Comparison of ENCODE assay signal across 18 cellular contexts in genomic region chr5:36055984-36056383, GRCh38. TPM values are rescaled to one million over a fixed set of nuclear protein-coding genes. Genes with fewer than 3 reads are reported as not detected.
DNase-seq lines count a peak whose midpoint lies in the region; ATAC-seq and TF ChIP-seq lines count a peak whose summit lies in the region.
"Had no signal": no experiment of that assay in that cellular context is flagged by ENCODE, and none has a peak within 500 bp of the region (broad histone marks: within the 10 kb centered on the region; RNA-seq: fewer than 3 reads in every experiment).

No MANE protein-coding gene starts in this region.

- no peaks in the 10 kb centered on the region for H3K9me2 ChIP-seq in Loucy (replicated peaks; ENCODE audit: low read depth, low read length)

- no peak overlapping the region for H2BK15ac ChIP-seq in mesendoderm (replicated peaks; ENCODE audit: low read depth)

- H3K27me3 ChIP-seq in A673 (replicated peaks; ENCODE audit: insufficient read depth, low read depth, low read length, poor library complexity) (no peaks in the 10 kb centered on the region), Loucy (ENCODE audit: insufficient read depth, low read length, poor library complexity, severe bottlenecking) (no peaks in the 10 kb centered on the region), esophagus squamous epithelium (peaks cover 0 to 4% (median 0%) of the 10 kb centered on the region in 4 donors), mesendoderm (ENCODE audit: insufficient read depth, low read length, poor library complexity) (no peaks in the 10 kb centered on the region)
- no peaks in the 10 kb centered on the region for H3K27me3 ChIP-seq in BLaER1 treated with 17β-estradiol and CSF1 and Interleukin-3, amounts not matched to agents 10 nM and 100 nM
- H3K27me3 ChIP-seq: BE2C had no signal

- peaks cover 14% of the 10 kb centered on the region for H3F3A ChIP-seq in Loucy (ENCODE audit: low read depth)

- H2AK5ac ChIP-seq in mesendoderm (ENCODE audit: low read length), result no peak overlapping the region

- no peaks in the 10 kb centered on the region for H3K27me3 Mint-ChIP-seq in endothelial cell (ENCODE audit: unreplicated experiment)

- H2BK5ac ChIP-seq in mesendoderm (ENCODE audit: low read length), result no peak overlapping the region

- POLR2A ChIA-PET in A673 (lab: Charles Lee; ENCODE audit: low non-redundant PET), result interaction anchor here (0.9 kb wide), 1 partner anchor 10 kb away, joined by 3 read pairs; no protein-coding TSS in a partner anchor

- H3K79me1 ChIP-seq in mesendoderm (ENCODE audit: low read length), result no peaks in the 10 kb centered on the region

- no peak overlapping the region for H3K18ac ChIP-seq in mesendoderm (ENCODE audit: low read length)

- peaks cover 28% of the 10 kb centered on the region for H3K4me1 Mint-ChIP-seq in endothelial cell (ENCODE audit: unreplicated experiment)

- H3K79me2 ChIP-seq in Loucy (ENCODE audit: insufficient read depth, low read length), result no peaks in the 10 kb centered on the region
- no peaks in the 10 kb centered on the region for H3K79me2 ChIP-seq in mesendoderm (ENCODE audit: control insufficient read depth, insufficient read depth, low read length)

- no peak for ATAC-seq in GM19328 (IDR thresholded peaks at IDR 0.05; ENCODE audit: unreplicated experiment)

- no peaks in the 10 kb centered on the region for H3K36me3 Mint-ChIP-seq in endothelial cell (ENCODE audit: low read depth, unreplicated experiment)
- H3K36me3 Mint-ChIP-seq: CD14-positive monocyte; CD4-positive, alpha-beta memory T cell had no signal

- CTCF ChIA-PET in A673 (lab: Charles Lee), result no interaction called here

- no peak for TF ChIP-seq CTCF in A673 (conservative IDR thresholded peaks at IDR 0.05; ENCODE audit: low read depth, low read length)
- no peak for TF ChIP-seq CTCF in Loucy (conservative IDR thresholded peaks at IDR 0.05; ENCODE audit: low read length)
- no peak for TF ChIP-seq CTCF in endothelial cell (IDR thresholded peaks at IDR 0.05; ENCODE audit: unreplicated experiment)
- no peak for TF ChIP-seq CTCF in esophagus squamous epithelium (IDR thresholded peaks at IDR 0.05)

- no peak overlapping the region for H4K5ac ChIP-seq in mesendoderm (ENCODE audit: low read length)

- H3K27ac ChIP-seq in A673 (ENCODE audit: low read depth, low read length, poor library complexity, severe bottlenecking), result peak overlapping the region; percentile 55
- H3K27ac ChIP-seq in BLaER1 treated with 17β-estradiol and CSF1 and Interleukin-3, amounts not matched to agents 10 nM and 100 nM, result peak overlapping the region in 8 of 11 experiments; percentile 71 to 91 (median 86); a peak in 17 of 22 replicates
- no peak overlapping the region for H3K27ac ChIP-seq in esophagus squamous epithelium
- H3K27ac ChIP-seq in mesendoderm (ENCODE audit: low read depth, low read length), result no peak overlapping the region
- H3K27ac ChIP-seq: GM23248 had no signal

- H3K56ac ChIP-seq in mesendoderm (ENCODE audit: low read length), result no peak overlapping the region

- no peak overlapping the region for H3K4me3 Mint-ChIP-seq in endothelial cell (ENCODE audit: unreplicated experiment)
- H3K4me3 Mint-ChIP-seq: CD14-positive monocyte; CD4-positive, alpha-beta memory T cell had no signal

- no peak for TF ChIP-seq POLR2A in esophagus squamous epithelium (IDR thresholded peaks at IDR 0.05)

- no peak overlapping the region for H3K4me3 ChIP-seq in A673 (ENCODE audit: low read depth, low read length, poor library complexity, severe bottlenecking)
- 0 out of 20 replicates have a peak overlapping the region, but pooled peaks of 1 of the 10 experiments have one; percentile 15 for H3K4me3 ChIP-seq in BLaER1 treated with 17β-estradiol and CSF1 and Interleukin-3, amounts not matched to agents 10 nM and 100 nM
- no peak overlapping the region for H3K4me3 ChIP-seq in Loucy (ENCODE audit: low read length, poor library complexity, severe bottlenecking)
- no peak overlapping the region for H3K4me3 ChIP-seq in esophagus squamous epithelium
- H3K4me3 ChIP-seq in mesendoderm (ENCODE audit: low read length), result no peak overlapping the region
- H3K4me3 ChIP-seq: GM23248, HAP-1 had no signal

- peak overlapping the region; percentile 52 to 92 (median 84) for H3K4me2 ChIP-seq in BLaER1 treated with 17β-estradiol and CSF1 and Interleukin-3, amounts not matched to agents 10 nM and 100 nM
- H3K4me2 ChIP-seq in Loucy (ENCODE audit: low read depth, low read length, poor library complexity, severe bottlenecking) (peak overlapping the region; percentile 11), mesendoderm (ENCODE audit: low read length) (no peak overlapping the region)

- no peaks in the 10 kb centered on the region for H3K9me3 Mint-ChIP-seq in endothelial cell (ENCODE audit: unreplicated experiment)
- H3K9me3 Mint-ChIP-seq: CD14-positive monocyte; CD4-positive, alpha-beta memory T cell had no signal

- no TSS peak for BruUV-seq in A673 (replicated peaks; lab: Mats Ljungman, UMichigan)

- H4K8ac ChIP-seq in mesendoderm (ENCODE audit: low read depth, low read length), result no peak overlapping the region

- DNase-seq in A673 (ENCODE audit: low spot score) (no peak), endothelial cell (ENCODE audit: low spot score) (no peak), esophagus squamous epithelium (lab: John Stamatoyannopoulos, UW) (no peak), mesendoderm (no peak), medulla oblongata (ENCODE audit: extremely low spot score) (no peak)
- DNase-seq: ACHN; BE2C; CD4-positive, alpha-beta memory T cell; DMS153; DMS79; GM23248 had no signal

- WGBS in esophagus squamous epithelium, 2 donors, result 74 to 79% methylated on average over 5 of the region's 5 CpGs
- no CpG with 5 or more reads among the region's 5 CpGs for WGBS in mesendoderm (ENCODE audit: extremely low coverage, insufficient coverage, low lambda C conversion rate)

- peaks cover 61% of the 10 kb centered on the region for H3K4me1 ChIP-seq in A673 (ENCODE audit: insufficient read depth, low read length, poor library complexity, severe bottlenecking)
- peaks cover 64 to 100% (median 91%) of the 10 kb centered on the region in 10 experiments for H3K4me1 ChIP-seq in BLaER1 treated with 17β-estradiol and CSF1 and Interleukin-3, amounts not matched to agents 10 nM and 100 nM
- peaks cover 95% of the 10 kb centered on the region for H3K4me1 ChIP-seq in Loucy (ENCODE audit: insufficient read depth, low read length, poor library complexity, severe bottlenecking)
- no peaks in the 10 kb centered on the region for H3K4me1 ChIP-seq in esophagus squamous epithelium
- no peaks in the 10 kb centered on the region for H3K4me1 ChIP-seq in mesendoderm (ENCODE audit: control insufficient read depth, low read depth, low read length)
- H3K4me1 ChIP-seq: BE2C, HAP-1 had no signal

- no peaks in the 10 kb centered on the region for H3K9me3 ChIP-seq in A673 (ENCODE audit: low read depth, low read length, poor library complexity, severe bottlenecking)
- peaks cover 0 to 17% (median 11%) of the 10 kb centered on the region in 11 experiments; a peak in 10 of 22 replicates for H3K9me3 ChIP-seq in BLaER1 treated with 17β-estradiol and CSF1 and Interleukin-3, amounts not matched to agents 10 nM and 100 nM (replicated peaks in 1 of 11)
- no peaks in the 10 kb centered on the region for H3K9me3 ChIP-seq in Loucy (ENCODE audit: insufficient read depth, low read depth, low read length)
- H3K9me3 ChIP-seq in esophagus squamous epithelium, result no peaks in the 10 kb centered on the region
- H3K9me3 ChIP-seq: BE2C, HAP-1 had no signal

- H3K27ac Mint-ChIP-seq in endothelial cell (ENCODE audit: unreplicated experiment), result peak overlapping the region; percentile 44
- H3K27ac Mint-ChIP-seq: CD14-positive monocyte; CD4-positive, alpha-beta memory T cell had no signal

- H3K23ac ChIP-seq in mesendoderm (ENCODE audit: low read length), result no peak overlapping the region

- H3K36me3 ChIP-seq in A673 (ENCODE audit: insufficient read depth, low read length, poor library complexity, severe bottlenecking) (peaks cover 88% of the 10 kb centered on the region), Loucy (ENCODE audit: insufficient read depth, low read length) (no peaks in the 10 kb centered on the region), esophagus squamous epithelium (no peaks in the 10 kb centered on the region), mesendoderm (ENCODE audit: control insufficient read depth, insufficient read depth, low read length) (no peaks in the 10 kb centered on the region)
- H3K36me3 ChIP-seq in BLaER1 treated with 17β-estradiol and CSF1 and Interleukin-3, amounts not matched to agents 10 nM and 100 nM, result peaks cover 0 to 43% (median 29%) of the 10 kb centered on the region in 11 experiments; a peak in 16 of 22 replicates
- H3K36me3 ChIP-seq: BE2C, HAP-1 had no signal

- no peaks in the 10 kb centered on the region for H4K20me1 ChIP-seq in BLaER1 treated with 17β-estradiol and CSF1 and Interleukin-3, amounts not matched to agents 10 nM and 100 nM
- no peaks in the 10 kb centered on the region for H4K20me1 ChIP-seq in Loucy (ENCODE audit: insufficient read depth, low read length, poor library complexity, severe bottlenecking)

- no peak overlapping the region for H2BK120ac ChIP-seq in mesendoderm (ENCODE audit: low read depth, low read length)

- H3K9ac ChIP-seq in BLaER1 treated with 17β-estradiol and CSF1 and Interleukin-3, amounts not matched to agents 10 nM and 100 nM, result peak overlapping the region in 7 of 11 experiments; percentile 32 to 78 (median 71); a peak in 13 of 22 replicates
- H3K9ac ChIP-seq in Loucy (ENCODE audit: low read depth, low read length, poor library complexity, severe bottlenecking) (peak overlapping the region; percentile 8), mesendoderm (ENCODE audit: low read length) (no peak overlapping the region)
- H3K9ac ChIP-seq: GM23248 had no signal

- intact Hi-C loops in A673 (cut with micrococcal nuclease; ENCODE audit: unreplicated experiment) (no loop called here), esophagus squamous epithelium (cut with DNase I) (no loop called here)

- no peak overlapping the region for H3K4ac ChIP-seq in mesendoderm (ENCODE audit: low read depth, low read length)

- H2AFZ ChIP-seq in Loucy (ENCODE audit: low read length), result no peak overlapping the region
- H2AFZ ChIP-seq: GM23248 had no signal

RNA-seq across cellular contexts. Expression of gene UGT3A2, which starts 10.7 kb away (rescaled TPM):
- 528 and 529 TPM in 2 replicates for total RNA-seq in A673 (2021)
- 7.2 TPM for total RNA-seq in endothelial cell (ENCODE audit: unreplicated experiment)
- total RNA-seq in esophagus squamous epithelium, result not detected
- polyA plus RNA-seq in mesendoderm (2013, experiment 1 of 2), result 13.5 TPM
- 14.2 TPM for polyA plus RNA-seq in mesendoderm (2013, experiment 2 of 2)
- total RNA-seq: A172; CD4-positive, alpha-beta memory T cell; GM23248; HT-29 had no signal
- polyA plus RNA-seq: CD14-positive monocyte, GM23248 had no signal

Comparison
In these comparisons a context has a peak if more than half of its experiments do, and no peak if none do; other contexts are left out.
1. H3K27ac ChIP-seq: peak in A673 (single experiment) and BLaER1 treated with 17β-estradiol and CSF1 and Interleukin-3, amounts not matched to agents 10 nM and 100 nM (8 of 11); none in esophagus squamous epithelium (0 of 4) and mesendoderm (single experiment).
2. RNA of gene UGT3A2, which starts 10.7 kb away (total RNA-seq): 528 to 529 TPM in A673; 7.2 TPM in endothelial cell (single experiment) and not detected in esophagus squamous epithelium; every median in the first group is over 10 times any median in the second.